ENCODE assay signal across 8 cellular contexts in genomic region chr17:80364091-80364691, GRCh38.
DNase-seq lines count a peak whose midpoint lies in the region; ATAC-seq and TF ChIP-seq lines count a peak whose summit lies in the region.

No MANE protein-coding gene starts in this region.

- H3K4me3 ChIP-seq in HFF-Myc (replicated peaks; ENCODE audit: low read depth, low read length) (no peak overlapping the region), WI38 (ENCODE audit: low read depth, low read length) (no peak overlapping the region), coronary artery (no peak overlapping the region)

- H3K27ac ChIP-seq in coronary artery: no peak overlapping the region

- TF ChIP-seq CTCF in HFF-Myc (IDR thresholded peaks at IDR 0.05; ENCODE audit: low read depth, low read length, missing control alignments): peak; percentile 55
- 0 out of 2 replicates have a peak, but pooled peaks have one; percentile 6 for TF ChIP-seq CTCF in WI38 (IDR thresholded peaks at IDR 0.05; ENCODE audit: low read depth, low read length)
- TF ChIP-seq CTCF in coronary artery (IDR thresholded peaks at IDR 0.05): no peak

- no peak for ATAC-seq in HG03354 (IDR thresholded peaks at IDR 0.05; ENCODE audit: poor library complexity, severe bottlenecking, unreplicated experiment)

- DNase-seq in AG20443 (ENCODE audit: low spot score) (peak; percentile 27), HFF-Myc (ENCODE audit: extremely low read depth, low read depth) (no peak), islet precursor cell (peak; percentile 75), NCI-H2227 treated with DMSO at 0.1 percent for 48 hours (lab: John Stamatoyannopoulos, UW) (no peak), epidermal melanocyte (ENCODE audit: insufficient read length, low spot score) (no peak), coronary artery (ENCODE audit: low spot score) (no peak)

Comparison
In these comparisons a context has a peak if more than half of its experiments do, and no peak if none do; other contexts are left out.
1. DNase-seq: peak in AG20443 (single experiment) and islet precursor cell (single experiment); none in HFF-Myc (single experiment), NCI-H2227 treated with DMSO at 0.1 percent for 48 hours (single experiment), epidermal melanocyte (single experiment) and coronary artery (single experiment).